ENCODE assay signal across 8 cellular contexts in the genomic region with DNA sequence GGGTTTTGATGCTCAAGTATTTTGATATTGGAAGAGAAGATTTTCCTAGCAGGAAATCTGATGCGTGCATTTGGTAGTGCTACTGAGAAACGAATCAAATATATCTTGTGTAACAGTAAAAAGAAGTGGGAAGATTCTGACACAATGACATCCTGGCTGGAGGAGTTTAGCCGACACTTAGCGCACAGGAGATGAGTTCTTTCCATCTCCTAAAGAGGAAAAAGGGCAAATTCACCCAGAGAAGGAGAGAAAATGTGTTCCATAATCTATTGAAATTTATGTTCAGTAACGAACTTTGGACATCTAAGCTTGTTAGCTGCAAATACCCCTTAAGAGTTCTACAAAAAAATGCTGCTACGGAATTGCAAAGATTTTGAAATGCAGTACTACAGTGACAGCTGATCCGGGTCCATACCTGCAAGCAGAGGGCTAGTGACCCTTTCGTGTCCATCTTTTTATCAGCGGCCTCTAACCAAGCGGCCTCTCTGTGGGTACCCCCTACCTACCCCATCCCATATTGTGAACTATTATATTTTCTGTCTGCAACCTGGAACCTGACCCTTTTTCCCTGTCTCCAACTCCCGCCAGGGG. TPM values are rescaled to one million over a fixed set of nuclear protein-coding genes. Genes with fewer than 3 reads are reported as not detected.
A peak's percentile ranks its signal among the peaks of the same experiment; 100 is the strongest.
DNase-seq lines count a peak whose midpoint lies in the region; ATAC-seq and TF ChIP-seq lines count a peak whose summit lies in the region.

No MANE protein-coding gene starts in this region.

- H3K79me1 ChIP-seq in trophoblast cell (ENCODE audit: low read length), result peaks cover 10% of the 10 kb centered on the region

- H3K27ac ChIP-seq in RWPE1 (peak overlapping the region; percentile 86), esophagus (ENCODE audit: low read depth in 2 of 2, low read length in 1 of 2) (no peak overlapping the region), trophoblast cell (ENCODE audit: low read depth, low read length) (no peak overlapping the region)

- no peak overlapping the region for H3K23ac ChIP-seq in trophoblast cell (ENCODE audit: low read length)

- H2BK120ac ChIP-seq in trophoblast cell (ENCODE audit: insufficient read depth, low read length, poor library complexity), result peak overlapping the region; percentile 54

- no peak overlapping the region for H2BK12ac ChIP-seq in trophoblast cell (ENCODE audit: low read length)

- H3K4me3 ChIP-seq in esophagus (ENCODE audit: low read depth in 1 of 2, low read length in 2 of 2) (peak overlapping the region; percentile 82 to 92), trophoblast cell (ENCODE audit: low read depth, low read length) (peak overlapping the region; percentile 83)

- H2BK5ac ChIP-seq in trophoblast cell (ENCODE audit: low read depth, low read length, poor library complexity), result no peak overlapping the region

- peak overlapping the region; percentile 59 for H3K9ac ChIP-seq in trophoblast cell (ENCODE audit: low read length)

- ATAC-seq in GM21529 (IDR thresholded peaks at IDR 0.05; ENCODE audit: unreplicated experiment) (no peak), HG02642 (IDR thresholded peaks at IDR 0.05; ENCODE audit: poor library complexity, unreplicated experiment) (no peak)

- peaks cover 9% of the 10 kb centered on the region for H3K79me2 ChIP-seq in trophoblast cell (ENCODE audit: control insufficient read depth, insufficient read depth, low read length, poor library complexity)

- peak overlapping the region; percentile 51 for H4K91ac ChIP-seq in trophoblast cell (ENCODE audit: low read depth, low read length)

- H3K27me3 ChIP-seq in esophagus (ENCODE audit: control insufficient read depth in 1 of 2, insufficient read depth in 2 of 2, low read length in 2 of 2) (no peaks in the 10 kb centered on the region), trophoblast cell (ENCODE audit: insufficient read depth, low read length) (no peaks in the 10 kb centered on the region)

- no peak overlapping the region for H4K8ac ChIP-seq in trophoblast cell (ENCODE audit: low read depth, low read length)

- TF ChIP-seq CTCF in RWPE1 (conservative IDR thresholded peaks at IDR 0.05; ENCODE audit: low read depth), result no peak

- peak overlapping the region; percentile 99 for H3K4me2 ChIP-seq in trophoblast cell (ENCODE audit: low read length)

- no peak overlapping the region for H2AK5ac ChIP-seq in trophoblast cell (ENCODE audit: low read length)

- no peak overlapping the region for H4K12ac ChIP-seq in trophoblast cell (ENCODE audit: low read depth, low read length)

- POLR2A ChIA-PET in RWPE1 (lab: Yijun Ruan, JAX; ENCODE audit: low non-redundant PET), result no interaction called here

- H3K36me3 ChIP-seq in esophagus (ENCODE audit: control insufficient read depth in 2 of 2, insufficient read depth in 2 of 2, low read length in 1 of 2) (peaks cover 0 to 2% of the 10 kb centered on the region in 2 donors), trophoblast cell (ENCODE audit: control insufficient read depth in 1 of 2, insufficient read depth in 2 of 2, low read length in 2 of 2) (peaks cover 0 to 5% of the 10 kb centered on the region in 2 experiments)

- H2AFZ ChIP-seq in trophoblast cell (ENCODE audit: insufficient read depth, low read length, poor library complexity), result peak overlapping the region; percentile 82

- peak overlapping the region; percentile 22 for H3K4ac ChIP-seq in trophoblast cell (ENCODE audit: low read depth, low read length)

- H3K4me1 ChIP-seq in esophagus (ENCODE audit: control insufficient read depth in 2 of 2, insufficient read depth in 2 of 2, low read length in 1 of 2) (no peaks in the 10 kb centered on the region), trophoblast cell (ENCODE audit: control insufficient read depth in 1 of 2, insufficient read depth in 2 of 2, low read length in 2 of 2) (peaks cover 0 to 9% of the 10 kb centered on the region in 2 experiments)

- DNase-seq in GM03348 (ENCODE audit: low spot score), result peak; percentile 26
- no peak for DNase-seq in RWPE1 (ENCODE audit: low spot score)
- DNase-seq in trophoblast cell, result peak in 1 of 2 donors; percentile 54
- DNase-seq in SHP77 treated with DMSO at 0.1 percent for 48 hours (lab: John Stamatoyannopoulos, UW), result no peak
- no peak for DNase-seq in middle frontal gyrus (ENCODE audit: extremely low spot score, low spot score)

- H3K14ac ChIP-seq in trophoblast cell (ENCODE audit: low read length), result no peak overlapping the region

- H3K18ac ChIP-seq in trophoblast cell (ENCODE audit: low read length), result peak overlapping the region; percentile 54

- 23% methylated on average over 11 of the region's 11 CpGs for WGBS in esophagus, 2 donors
- no CpG with 5 or more reads among the region's 11 CpGs for WGBS in trophoblast cell (ENCODE audit: extremely low coverage, insufficient coverage, insufficient read length)

- CTCF ChIA-PET in RWPE1 (lab: Yijun Ruan, JAX), result interaction anchor here (0.6 to 1.2 kb wide), 4 partner anchors 10 to 1728 kb away, joined by 3 to 5 read pairs (median 4); no protein-coding TSS in a partner anchor

- H3K9me3 ChIP-seq in esophagus (ENCODE audit: control insufficient read depth in 2 of 2, insufficient read depth in 1 of 2, low read depth in 1 of 2, low read length in 1 of 2) (no peaks in the 10 kb centered on the region), trophoblast cell (ENCODE audit: insufficient read depth, low read depth, low read length) (no peaks in the 10 kb centered on the region)

RNA-seq across cellular contexts. Expression of a gene that starts 1.0 kb away (rescaled TPM):
- polyA plus RNA-seq in esophagus, result 10 to 100 TPM in 1 of 2 donors, 1 to 10 TPM in 1; 9.6 to 17.4 TPM
- 17.9 and 18.8 TPM in 2 replicates for polyA plus RNA-seq in trophoblast cell (2013)
